ENCODE assay signal across 1 cellular context in the genomic region with DNA sequence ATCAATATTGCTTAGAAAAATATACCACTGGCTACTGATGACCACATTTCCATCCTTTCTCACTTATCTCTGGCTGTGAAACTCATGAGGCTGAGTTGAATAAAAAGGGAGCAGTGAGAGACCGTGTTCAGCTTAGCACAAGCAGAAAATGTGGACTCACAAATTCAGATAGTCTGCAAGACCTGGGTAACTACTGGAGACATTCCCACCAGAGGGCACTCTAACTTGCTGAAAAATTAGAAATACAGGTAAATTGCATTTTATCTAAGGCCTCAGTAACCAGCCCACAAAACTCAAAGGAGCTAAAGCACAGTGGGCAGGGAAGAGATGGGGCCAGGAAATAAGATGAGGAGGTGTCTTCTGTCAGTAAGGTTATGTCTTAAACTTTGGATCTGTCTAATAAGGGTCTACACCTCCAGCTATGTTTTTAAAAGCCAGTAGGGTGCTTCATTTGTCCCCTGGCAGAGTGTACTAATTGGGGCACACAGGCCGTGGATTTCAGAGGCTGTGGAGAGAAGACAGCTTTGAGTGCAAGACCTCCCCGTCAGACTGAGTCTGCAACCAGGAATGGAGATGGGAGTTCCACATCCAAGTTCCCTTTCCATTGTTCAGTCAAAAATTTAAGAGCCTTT.
TF ChIP-seq lines count a peak whose summit lies in the region.

No MANE protein-coding gene starts in this region.

TF ChIP-seq in Ishikawa, 13 proteins besides CTCF, POLR2A, EP300 and RAD21 (continued from another document):
- TF ChIP-seq, protein P1, sequence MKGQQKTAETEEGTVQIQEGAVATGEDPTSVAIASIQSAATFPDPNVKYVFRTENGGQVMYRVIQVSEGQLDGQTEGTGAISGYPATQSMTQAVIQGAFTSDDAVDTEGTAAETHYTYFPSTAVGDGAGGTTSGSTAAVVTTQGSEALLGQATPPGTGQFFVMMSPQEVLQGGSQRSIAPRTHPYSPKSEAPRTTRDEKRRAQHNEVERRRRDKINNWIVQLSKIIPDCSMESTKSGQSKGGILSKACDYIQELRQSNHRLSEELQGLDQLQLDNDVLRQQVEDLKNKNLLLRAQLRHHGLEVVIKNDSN (IDR thresholded peaks at IDR 0.05), result no peak
- TF ChIP-seq TCF12 (IDR thresholded peaks at IDR 0.05; ENCODE audit: low read depth), result no peak
- TF ChIP-seq CREB1 (IDR thresholded peaks at IDR 0.05; ENCODE audit: low read depth), result no peak
- no peak for TF ChIP-seq ZBTB7A (IDR thresholded peaks at IDR 0.05; ENCODE audit: low read depth)
- no peak for TF ChIP-seq TAF1 (IDR thresholded peaks at IDR 0.05; ENCODE audit: low read depth)
- TF ChIP-seq, protein P2, sequence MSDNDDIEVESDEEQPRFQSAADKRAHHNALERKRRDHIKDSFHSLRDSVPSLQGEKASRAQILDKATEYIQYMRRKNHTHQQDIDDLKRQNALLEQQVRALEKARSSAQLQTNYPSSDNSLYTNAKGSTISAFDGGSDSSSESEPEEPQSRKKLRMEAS (IDR thresholded peaks at IDR 0.05), result no peak
